Comparison of ENCODE assay signal across 1 cellular context in the genomic region with DNA sequence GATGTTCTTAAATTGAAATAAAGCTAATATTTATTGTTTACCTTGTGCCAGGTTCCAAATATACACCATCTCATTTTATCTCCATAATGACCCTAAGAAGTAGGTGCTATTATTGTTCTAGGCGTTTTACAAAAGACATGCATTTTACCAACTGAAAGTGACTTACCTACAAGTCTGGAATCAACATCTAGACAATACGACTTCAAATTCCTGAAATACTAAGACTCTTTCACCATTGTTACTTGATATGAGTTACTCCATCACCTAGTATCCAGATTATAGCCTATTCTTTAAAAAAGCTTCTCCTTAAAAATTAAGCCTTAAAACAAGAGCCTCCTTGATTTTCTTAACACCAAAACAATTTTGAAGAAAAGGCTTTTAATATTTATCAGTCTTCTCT.
TF ChIP-seq lines count a peak whose summit lies in the region.

No MANE protein-coding gene starts in this region.

TF ChIP-seq in WTC11, 78 proteins besides CTCF, POLR2A, EP300 and RAD21:
- TF ChIP-seq, protein P1, sequence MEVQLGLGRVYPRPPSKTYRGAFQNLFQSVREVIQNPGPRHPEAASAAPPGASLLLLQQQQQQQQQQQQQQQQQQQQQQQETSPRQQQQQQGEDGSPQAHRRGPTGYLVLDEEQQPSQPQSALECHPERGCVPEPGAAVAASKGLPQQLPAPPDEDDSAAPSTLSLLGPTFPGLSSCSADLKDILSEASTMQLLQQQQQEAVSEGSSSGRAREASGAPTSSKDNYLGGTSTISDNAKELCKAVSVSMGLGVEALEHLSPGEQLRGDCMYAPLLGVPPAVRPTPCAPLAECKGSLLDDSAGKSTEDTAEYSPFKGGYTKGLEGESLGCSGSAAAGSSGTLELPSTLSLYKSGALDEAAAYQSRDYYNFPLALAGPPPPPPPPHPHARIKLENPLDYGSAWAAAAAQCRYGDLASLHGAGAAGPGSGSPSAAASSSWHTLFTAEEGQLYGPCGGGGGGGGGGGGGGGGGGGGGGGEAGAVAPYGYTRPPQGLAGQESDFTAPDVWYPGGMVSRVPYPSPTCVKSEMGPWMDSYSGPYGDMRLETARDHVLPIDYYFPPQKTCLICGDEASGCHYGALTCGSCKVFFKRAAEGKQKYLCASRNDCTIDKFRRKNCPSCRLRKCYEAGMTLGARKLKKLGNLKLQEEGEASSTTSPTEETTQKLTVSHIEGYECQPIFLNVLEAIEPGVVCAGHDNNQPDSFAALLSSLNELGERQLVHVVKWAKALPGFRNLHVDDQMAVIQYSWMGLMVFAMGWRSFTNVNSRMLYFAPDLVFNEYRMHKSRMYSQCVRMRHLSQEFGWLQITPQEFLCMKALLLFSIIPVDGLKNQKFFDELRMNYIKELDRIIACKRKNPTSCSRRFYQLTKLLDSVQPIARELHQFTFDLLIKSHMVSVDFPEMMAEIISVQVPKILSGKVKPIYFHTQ (CRISPR knock-in tag; IDR thresholded peaks at IDR 0.05), result no peak
- TF ChIP-seq ATF1 (CRISPR knock-in tag; IDR thresholded peaks at IDR 0.05) (no peak), CREB1 (CRISPR knock-in tag; IDR thresholded peaks at IDR 0.05) (no peak), TEAD4 (CRISPR knock-in tag; IDR thresholded peaks at IDR 0.05) (no peak), SP1 (CRISPR knock-in tag; conservative IDR thresholded peaks at IDR 0.05) (no peak), ZNF263 (CRISPR knock-in tag; IDR thresholded peaks at IDR 0.05; ENCODE audit: low read depth) (no peak), ZNF317 (CRISPR knock-in tag; IDR thresholded peaks at IDR 0.05; ENCODE audit: borderline replicate concordance, low read depth) (no peak), NFE2L1 (CRISPR knock-in tag; IDR thresholded peaks at IDR 0.05) (no peak), PRRX2 (CRISPR knock-in tag; IDR thresholded peaks at IDR 0.05) (no peak), ZNF138 (CRISPR knock-in tag; conservative IDR thresholded peaks at IDR 0.05) (no peak), NFATC4 (CRISPR knock-in tag; IDR thresholded peaks at IDR 0.05) (no peak), TP53 (CRISPR knock-in tag; IDR thresholded peaks at IDR 0.05) (no peak), EMX1 (CRISPR knock-in tag; IDR thresholded peaks at IDR 0.05) (no peak), CBFB (CRISPR knock-in tag; IDR thresholded peaks at IDR 0.05; ENCODE audit: low read depth) (no peak), KAT7 (CRISPR knock-in tag; IDR thresholded peaks at IDR 0.05; ENCODE audit: borderline replicate concordance) (no peak)
- TF ChIP-seq, protein P2, sequence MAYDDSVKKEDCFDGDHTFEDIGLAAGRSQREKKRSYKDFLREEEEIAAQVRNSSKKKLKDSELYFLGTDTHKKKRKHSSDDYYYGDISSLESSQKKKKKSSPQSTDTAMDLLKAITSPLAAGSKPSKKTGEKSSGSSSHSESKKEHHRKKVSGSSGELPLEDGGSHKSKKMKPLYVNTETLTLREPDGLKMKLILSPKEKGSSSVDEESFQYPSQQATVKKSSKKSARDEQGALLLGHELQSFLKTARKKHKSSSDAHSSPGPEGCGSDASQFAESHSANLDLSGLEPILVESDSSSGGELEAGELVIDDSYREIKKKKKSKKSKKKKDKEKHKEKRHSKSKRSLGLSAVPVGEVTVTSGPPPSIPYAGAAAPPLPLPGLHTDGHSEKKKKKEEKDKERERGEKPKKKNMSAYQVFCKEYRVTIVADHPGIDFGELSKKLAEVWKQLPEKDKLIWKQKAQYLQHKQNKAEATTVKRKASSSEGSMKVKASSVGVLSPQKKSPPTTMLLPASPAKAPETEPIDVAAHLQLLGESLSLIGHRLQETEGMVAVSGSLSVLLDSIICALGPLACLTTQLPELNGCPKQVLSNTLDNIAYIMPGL (CRISPR knock-in tag; IDR thresholded peaks at IDR 0.05), result no peak
- TF ChIP-seq, protein P3, sequence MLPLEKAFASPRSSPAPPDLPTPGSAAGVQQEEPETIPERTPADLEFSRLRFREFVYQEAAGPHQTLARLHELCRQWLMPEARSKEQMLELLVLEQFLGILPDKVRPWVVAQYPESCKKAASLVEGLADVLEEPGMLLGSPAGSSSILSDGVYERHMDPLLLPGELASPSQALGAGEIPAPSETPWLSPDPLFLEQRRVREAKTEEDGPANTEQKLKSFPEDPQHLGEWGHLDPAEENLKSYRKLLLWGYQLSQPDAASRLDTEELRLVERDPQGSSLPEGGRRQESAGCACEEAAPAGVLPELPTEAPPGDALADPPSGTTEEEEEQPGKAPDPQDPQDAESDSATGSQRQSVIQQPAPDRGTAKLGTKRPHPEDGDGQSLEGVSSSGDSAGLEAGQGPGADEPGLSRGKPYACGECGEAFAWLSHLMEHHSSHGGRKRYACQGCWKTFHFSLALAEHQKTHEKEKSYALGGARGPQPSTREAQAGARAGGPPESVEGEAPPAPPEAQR (CRISPR knock-in tag; IDR thresholded peaks at IDR 0.05), result no peak
- TF ChIP-seq, protein P4, sequence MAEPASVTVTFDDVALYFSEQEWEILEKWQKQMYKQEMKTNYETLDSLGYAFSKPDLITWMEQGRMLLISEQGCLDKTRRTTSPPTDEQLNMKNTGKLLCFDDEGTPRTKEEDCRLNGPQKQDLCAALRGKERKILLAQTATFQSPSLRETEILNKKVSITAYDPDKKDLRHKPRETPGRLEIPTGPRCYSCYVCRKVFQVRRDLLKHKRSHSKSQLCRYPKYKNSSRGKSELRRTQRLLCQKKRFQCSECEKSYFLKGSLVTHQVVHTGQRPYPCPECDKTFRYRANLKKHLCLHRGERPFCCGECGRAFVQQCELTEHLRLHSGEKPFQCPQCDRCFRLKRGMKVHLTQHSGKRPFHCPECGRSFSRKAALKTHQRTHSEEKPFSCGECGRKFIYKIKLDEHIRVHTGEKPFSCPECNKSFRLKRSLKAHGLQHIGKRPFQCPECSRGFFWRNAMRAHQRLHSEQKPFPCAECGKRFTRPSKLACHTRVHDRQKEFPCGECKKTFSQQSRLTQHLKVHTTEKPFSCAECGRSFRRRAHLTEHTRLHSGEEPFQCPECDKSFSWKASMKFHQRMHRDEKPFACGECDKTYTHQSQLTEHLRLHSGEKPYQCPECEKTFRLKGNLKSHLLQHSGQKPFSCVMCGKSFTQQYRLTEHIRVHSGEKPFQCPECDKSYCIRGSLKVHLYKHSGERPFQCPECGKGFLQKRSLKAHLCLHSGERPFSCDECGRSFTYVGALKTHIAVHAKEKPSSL (CRISPR knock-in tag; conservative IDR thresholded peaks at IDR 0.05), result no peak
TF ChIP-seq in WTC11: peak in this region for 0.
